Comparison of ENCODE assay signal across 9 cellular contexts in the genomic region with DNA sequence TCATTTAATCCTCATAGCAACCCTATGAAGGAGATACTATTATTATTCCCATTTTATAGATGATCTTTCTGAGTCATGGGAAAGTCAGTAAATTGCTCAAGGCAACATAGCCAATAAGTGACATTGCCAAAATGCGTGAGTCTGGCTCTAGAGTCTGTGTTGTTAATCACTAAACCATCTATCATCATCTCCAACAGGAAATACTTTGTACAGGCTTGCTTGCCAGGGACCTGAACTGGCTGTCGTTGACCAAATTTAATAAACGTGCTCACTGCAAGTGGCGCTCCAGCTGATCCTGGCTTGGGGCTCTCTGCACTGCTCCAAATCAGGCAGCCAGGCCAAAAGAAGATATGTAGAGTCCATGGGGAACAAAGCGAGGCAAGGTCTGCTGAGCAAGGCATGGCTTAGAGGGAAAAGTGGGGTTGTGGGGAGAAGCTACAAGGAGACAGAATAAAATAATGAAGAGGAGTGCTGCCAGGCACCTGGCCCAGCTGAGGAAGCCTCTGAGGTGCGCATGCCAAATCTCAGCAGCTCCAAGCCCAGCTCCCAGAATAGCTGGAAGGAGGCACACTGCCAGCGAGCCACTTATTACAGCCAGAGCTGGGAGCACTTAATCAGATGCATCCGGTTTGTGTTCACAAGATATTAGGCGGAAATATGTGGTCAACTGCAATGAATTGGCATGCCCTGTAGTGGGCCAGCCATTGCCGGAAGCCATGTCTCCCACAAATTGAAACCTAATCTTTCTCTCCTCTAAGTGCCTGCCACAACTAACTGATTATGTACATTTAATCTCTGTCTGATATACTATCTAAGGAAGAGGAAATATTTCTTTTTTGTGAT. TPM values are rescaled to one million over a fixed set of nuclear protein-coding genes. Genes with fewer than 3 reads are reported as not detected.
A peak's percentile ranks its signal among the peaks of the same experiment; 100 is the strongest.
DNase-seq lines count a peak whose midpoint lies in the region; ATAC-seq and TF ChIP-seq lines count a peak whose summit lies in the region.
"Had no signal": no experiment of that assay in that cellular context is flagged by ENCODE, and none has a peak within 500 bp of the region (broad histone marks: within the 10 kb centered on the region; RNA-seq: fewer than 3 reads in every experiment).

No MANE protein-coding gene starts in this region.

- no peak overlapping the region for H3K18ac ChIP-seq in trophoblast cell (ENCODE audit: low read length)

- no peaks in the 10 kb centered on the region for H3K27me3 Mint-ChIP-seq in endodermal cell (ENCODE audit: insufficient read depth)

- no peaks in the 10 kb centered on the region for H3K36me3 Mint-ChIP-seq in endodermal cell (ENCODE audit: low read depth)

- H3K9ac ChIP-seq in trophoblast cell (ENCODE audit: low read length) (no peak overlapping the region), endodermal cell (ENCODE audit: extremely low read depth, low read length, poor library complexity, severe bottlenecking) (no peak overlapping the region)

- no peak overlapping the region for H2BK120ac ChIP-seq in trophoblast cell (ENCODE audit: insufficient read depth, low read length, poor library complexity)

- H3K27ac ChIP-seq in trophoblast cell (ENCODE audit: low read depth, low read length) (no peak overlapping the region), endodermal cell (ENCODE audit: low read depth, low read length) (no peak overlapping the region)

- no peaks in the 10 kb centered on the region for H3K36me3 ChIP-seq in trophoblast cell (ENCODE audit: control insufficient read depth in 1 of 2, insufficient read depth in 2 of 2, low read length in 2 of 2)
- H3K36me3 ChIP-seq in endodermal cell (ENCODE audit: control insufficient read depth, insufficient read depth, low read length), result no peaks in the 10 kb centered on the region

- no peak overlapping the region for H3K4ac ChIP-seq in trophoblast cell (ENCODE audit: low read depth, low read length)

- peak; percentile 95 for DNase-seq in EH (ENCODE audit: low read depth)
- peak; percentile 81 for DNase-seq in NCI-H226
- peak; percentile 92 for DNase-seq in epithelial cell of esophagus (ENCODE audit: low read depth)
- no peak for DNase-seq in trophoblast cell
- no peak for DNase-seq in endodermal cell
- DNase-seq in HuH-7.5 (ENCODE audit: low spot score), result no peak

- H2BK12ac ChIP-seq in trophoblast cell (ENCODE audit: low read length), result no peak overlapping the region

- H3K9me3 Mint-ChIP-seq in endodermal cell, result no peaks in the 10 kb centered on the region
- H3K9me3 Mint-ChIP-seq: dendritic cell treated with granulocyte-macrophage colony-stimulating factor and Interleukin-4, amounts not matched to agents 40 ng/mL and 50 ng/mL, for 4 days had no signal

- TF ChIP-seq CTCF in epithelial cell of esophagus (IDR thresholded peaks at IDR 0.05; ENCODE audit: insufficient read depth, low read depth, low read length, missing control alignments) (peak; percentile 19), endodermal cell (conservative IDR thresholded peaks at IDR 0.05) (no peak)

- no peak overlapping the region for H3K27ac Mint-ChIP-seq in endodermal cell
- H3K27ac Mint-ChIP-seq: dendritic cell treated with granulocyte-macrophage colony-stimulating factor and Interleukin-4, amounts not matched to agents 40 ng/mL and 50 ng/mL, for 4 days had no signal

- no peak overlapping the region for H2AFZ ChIP-seq in trophoblast cell (ENCODE audit: insufficient read depth, low read length, poor library complexity)

- no peaks in the 10 kb centered on the region for H3K4me1 ChIP-seq in trophoblast cell (ENCODE audit: control insufficient read depth in 1 of 2, insufficient read depth in 2 of 2, low read length in 2 of 2)
- no peaks in the 10 kb centered on the region for H3K4me1 ChIP-seq in endodermal cell (ENCODE audit: control insufficient read depth, insufficient read depth, low read length)

- no peak overlapping the region for H2BK5ac ChIP-seq in trophoblast cell (ENCODE audit: low read depth, low read length, poor library complexity)

- H3K79me2 ChIP-seq in trophoblast cell (ENCODE audit: control insufficient read depth, insufficient read depth, low read length, poor library complexity), result no peaks in the 10 kb centered on the region

- no peak overlapping the region for H4K91ac ChIP-seq in trophoblast cell (ENCODE audit: low read depth, low read length)

- peaks cover 5% of the 10 kb centered on the region for H3K4me1 Mint-ChIP-seq in endodermal cell

- WGBS in trophoblast cell (ENCODE audit: extremely low coverage, insufficient coverage, insufficient read length), result no CpG with 5 or more reads among the region's 10 CpGs
- WGBS in endodermal cell (ENCODE audit: insufficient coverage in 1 of 2, insufficient read length in 1 of 2), 2 experiments, result 91 to 92% methylated on average over 6 to 10 of the region's 10 CpGs

- H4K8ac ChIP-seq in trophoblast cell (ENCODE audit: low read depth, low read length), result no peak overlapping the region

- H3K4me3 Mint-ChIP-seq in endodermal cell, result no peak overlapping the region
- H3K4me3 Mint-ChIP-seq: dendritic cell treated with granulocyte-macrophage colony-stimulating factor and Interleukin-4, amounts not matched to agents 40 ng/mL and 50 ng/mL, for 4 days had no signal

- H3K4me2 ChIP-seq in trophoblast cell (ENCODE audit: low read length), result no peak overlapping the region

- H2AK5ac ChIP-seq in trophoblast cell (ENCODE audit: low read length), result no peak overlapping the region

- H3K27me3 ChIP-seq in trophoblast cell (ENCODE audit: insufficient read depth, low read length) (no peaks in the 10 kb centered on the region), endodermal cell (ENCODE audit: control insufficient read depth, insufficient read depth, low read length, poor library complexity, severe bottlenecking) (no peaks in the 10 kb centered on the region)

- H3K4me3 ChIP-seq in epithelial cell of esophagus (ENCODE audit: low read length), result no peak overlapping the region
- peak overlapping the region; percentile 42 for H3K4me3 ChIP-seq in trophoblast cell (ENCODE audit: low read depth, low read length)
- H3K4me3 ChIP-seq in endodermal cell (ENCODE audit: low read length), result no peak overlapping the region

- ATAC-seq in HG02678 (IDR thresholded peaks at IDR 0.05; ENCODE audit: unreplicated experiment), result peak; percentile 76
- no peak for ATAC-seq in GM21717 (IDR thresholded peaks at IDR 0.05; ENCODE audit: unreplicated experiment)

- H3K9me3 ChIP-seq in trophoblast cell (ENCODE audit: insufficient read depth, low read depth, low read length), result peaks cover 1% of the 10 kb centered on the region
- no peaks in the 10 kb centered on the region for H3K9me3 ChIP-seq in endodermal cell (ENCODE audit: control insufficient read depth, low read length)

- no peak overlapping the region for H3K23ac ChIP-seq in trophoblast cell (ENCODE audit: low read length)

- H3K14ac ChIP-seq in trophoblast cell (ENCODE audit: low read length), result no peak overlapping the region

- no peaks in the 10 kb centered on the region for H3K79me1 ChIP-seq in trophoblast cell (ENCODE audit: low read length)

- no peak overlapping the region for H4K12ac ChIP-seq in trophoblast cell (ENCODE audit: low read depth, low read length)

RNA-seq across cellular contexts. Expression of gene PTPRO, which starts 43.3 kb away (rescaled TPM):
- polyA plus RNA-seq in trophoblast cell (2013), result not detected in 2 replicates
- total RNA-seq in endodermal cell, result under 1 TPM in 1 of 2 donors, not detected in 1; 0.31 TPM
- polyA plus RNA-seq in endodermal cell (2013, experiment 1 of 2), result 11.7 TPM
- polyA plus RNA-seq in endodermal cell (2013, experiment 2 of 2), result 8.8 TPM

RNA-seq across cellular contexts. Expression of gene RERG, which starts 57.8 kb away (rescaled TPM):
- polyA plus RNA-seq in trophoblast cell (2013), result 0.19 and 0.26 TPM in 2 replicates
- total RNA-seq in endodermal cell, result 1 to 10 TPM in 1 of 2 donors, under 1 TPM in 1; 0.42 to 1.4 TPM
- 3.1 TPM for polyA plus RNA-seq in endodermal cell (2013, experiment 1 of 2)
- polyA plus RNA-seq in endodermal cell (2013, experiment 2 of 2), result 2.9 TPM

Comparison
In these comparisons a context has a peak if more than half of its experiments do, and no peak if none do; other contexts are left out.
1. DNase-seq: peak in EH (single experiment), NCI-H226 (single experiment) and epithelial cell of esophagus (single experiment); none in trophoblast cell (0 of 2), endodermal cell (single experiment) and HuH-7.5 (single experiment).